Comparison of ENCODE assay signal across 10 cellular contexts in genomic region chr12:124548854-124549378, GRCh38. TPM values are rescaled to one million over a fixed set of nuclear protein-coding genes. Genes with fewer than 3 reads are reported as not detected.
A peak's percentile ranks its signal among the peaks of the same experiment; 100 is the strongest.
DNase-seq lines count a peak whose midpoint lies in the region; ATAC-seq and TF ChIP-seq lines count a peak whose summit lies in the region.
"Had no signal": no experiment of that assay in that cellular context is flagged by ENCODE, and none has a peak within 500 bp of the region (broad histone marks: within the 10 kb centered on the region; RNA-seq: fewer than 3 reads in every experiment).

No MANE protein-coding gene starts in this region.

- intact Hi-C loops in aorta (cut with DNase I), result no loop called here
- intact Hi-C loops in OCI-LY7 (cut with micrococcal nuclease; ENCODE audit: unreplicated experiment), result no loop called here

- H3K79me2 ChIP-seq in OCI-LY7 (ENCODE audit: insufficient read depth, low read depth, low read length), result peaks cover 42% of the 10 kb centered on the region

- peak overlapping the region in 1 of 2 donors; percentile 1 for H3K4me3 Mint-ChIP-seq in stimulated activated naive CD8-positive, alpha-beta T cell treated with anti-CD3 and anti-CD28 coated beads, Interleukin-15, amount 100 ng/mL, for 72 hours

- TF ChIP-seq CTCF in OCI-LY7 (conservative IDR thresholded peaks at IDR 0.05; ENCODE audit: low read length), result no peak

- peak; percentile 28 for ATAC-seq in stimulated activated naive CD8-positive, alpha-beta T cell treated with anti-CD3 and anti-CD28 coated beads, Interleukin-15, Interleukin-2, amounts not matched to agents 100 U/mL and 50 U/mL, for 24 hours
- ATAC-seq in stimulated activated naive CD8-positive, alpha-beta T cell treated with anti-CD3 and anti-CD28 coated beads, Interleukin-15, amount 100 ng/mL, for 72 hours, result no peak
- ATAC-seq in aorta (ENCODE audit: low FRiP score) (peak; percentile 28), HG02610 (IDR thresholded peaks at IDR 0.05; ENCODE audit: unreplicated experiment) (no peak), GM21515 (IDR thresholded peaks at IDR 0.05; ENCODE audit: unreplicated experiment) (no peak)

- H3K27me3 ChIP-seq in muscle layer of colon (ENCODE audit: control insufficient read depth in 1 of 2, insufficient read depth in 2 of 2, low read length in 2 of 2), result no peaks in the 10 kb centered on the region
- no peaks in the 10 kb centered on the region for H3K27me3 ChIP-seq in aorta (ENCODE audit: control insufficient read depth in 1 of 2, insufficient read depth in 2 of 2, low read length in 1 of 2)

- CTCF ChIA-PET in OCI-LY7 (lab: Charles Lee; ENCODE audit: unreplicated experiment), result no interaction called here

- POLR2A ChIA-PET in OCI-LY7 (lab: Charles Lee), result no interaction called here

- H3K4me1 ChIP-seq in muscle layer of colon (ENCODE audit: insufficient read depth, low read length) (peaks cover 81% of the 10 kb centered on the region), aorta (ENCODE audit: control insufficient read depth in 1 of 2, insufficient read depth in 2 of 2, low read length in 2 of 2) (no peaks in the 10 kb centered on the region), OCI-LY7 (ENCODE audit: insufficient read depth, low read length, poor library complexity, severe bottlenecking) (peaks cover 47% of the 10 kb centered on the region)

- no peaks in the 10 kb centered on the region for H3K9me2 ChIP-seq in OCI-LY7 (ENCODE audit: insufficient read depth, low read length)

- H3K9ac ChIP-seq in muscle layer of colon (ENCODE audit: low read length), result no peak overlapping the region

- peak; percentile 40 for DNase-seq in stimulated activated naive CD8-positive, alpha-beta T cell treated with anti-CD3 and anti-CD28 coated beads, Interleukin-15, Interleukin-2, amounts not matched to agents 100 U/mL and 50 U/mL, for 24 hours
- no peak for DNase-seq in stimulated activated naive CD8-positive, alpha-beta T cell treated with anti-CD3 and anti-CD28 coated beads, Interleukin-15, amount 100 ng/mL, for 72 hours
- peak; percentile 82 to 84 for DNase-seq in aorta
- no peak for DNase-seq in OCI-LY7 (ENCODE audit: low spot score)
- DNase-seq: NCI-H1105 had no signal

- H3K27me3 Mint-ChIP-seq in stimulated activated naive CD8-positive, alpha-beta T cell treated with anti-CD3 and anti-CD28 coated beads, Interleukin-15, amount 100 ng/mL, for 72 hours, result no peaks in the 10 kb centered on the region

- H3K36me3 ChIP-seq in muscle layer of colon (ENCODE audit: insufficient read depth, low read length), result no peaks in the 10 kb centered on the region
- no peaks in the 10 kb centered on the region for H3K36me3 ChIP-seq in aorta (ENCODE audit: control insufficient read depth in 1 of 2, insufficient read depth in 2 of 2, low read length in 1 of 2)
- H3K36me3 ChIP-seq in OCI-LY7 (ENCODE audit: insufficient read depth, low read length), result peaks cover 7% of the 10 kb centered on the region; the same call in 1 of the 2 replicates

- no peaks in the 10 kb centered on the region for H3K9me3 ChIP-seq in muscle layer of colon (ENCODE audit: low read length)
- H3K9me3 ChIP-seq in aorta (ENCODE audit: control insufficient read depth, low read length), result no peaks in the 10 kb centered on the region
- H3K9me3 ChIP-seq in OCI-LY7 (ENCODE audit: low read length), result no peaks in the 10 kb centered on the region

- no peak overlapping the region for H2AFZ ChIP-seq in OCI-LY7 (ENCODE audit: low read length)

- H3K4me2 ChIP-seq in OCI-LY7 (ENCODE audit: low read length), result no peak overlapping the region

- no peaks in the 10 kb centered on the region for H3K9me3 Mint-ChIP-seq in stimulated activated naive CD8-positive, alpha-beta T cell treated with anti-CD3 and anti-CD28 coated beads, Interleukin-15, amount 100 ng/mL, for 72 hours

- H3K4me3 ChIP-seq in muscle layer of colon (ENCODE audit: low read depth in 1 of 2, low read length in 2 of 2) (no peak overlapping the region), aorta (ENCODE audit: low read length in 2 of 2) (no peak overlapping the region), OCI-LY7 (ENCODE audit: low read depth, low read length, poor library complexity, severe bottlenecking) (no peak overlapping the region)

- no peak overlapping the region for H3K27ac Mint-ChIP-seq in stimulated activated naive CD8-positive, alpha-beta T cell treated with anti-CD3 and anti-CD28 coated beads, Interleukin-15, amount 100 ng/mL, for 72 hours

- H3K27ac ChIP-seq in cingulate gyrus (ENCODE audit: low read depth, low read length) (peak overlapping the region; percentile 14), muscle layer of colon (ENCODE audit: low read depth, low read length) (peak overlapping the region; percentile 72), aorta (ENCODE audit: low read depth in 1 of 2, low read length in 2 of 2) (no peak overlapping the region), OCI-LY7 (ENCODE audit: low read depth, low read length, poor library complexity, severe bottlenecking) (no peak overlapping the region)
- H3K27ac ChIP-seq: epithelial cell of prostate had no signal

- WGBS in aorta, 2 donors, result 9 to 10% methylated on average over 24 of the region's 24 CpGs

- BruUV-seq in OCI-LY7 (replicated peaks; lab: Mats Ljungman, UMichigan), result no TSS peak

- H3K4me1 Mint-ChIP-seq in stimulated activated naive CD8-positive, alpha-beta T cell treated with anti-CD3 and anti-CD28 coated beads, Interleukin-15, amount 100 ng/mL, for 72 hours, result peaks cover 100% of the 10 kb centered on the region

- H4K20me1 ChIP-seq in OCI-LY7 (ENCODE audit: insufficient read depth, low read length), result peaks cover 22% of the 10 kb centered on the region

RNA-seq across cellular contexts. Expression of gene NCOR2, which starts 18.5 kb away (rescaled TPM):
- 100 to 1,000 TPM; 201 to 248 TPM for total RNA-seq in aorta
- 10 to 100 TPM; 39.1 to 48.2 TPM for polyA plus RNA-seq in aorta
- 22.7 and 30.2 TPM in 2 replicates for total RNA-seq in OCI-LY7 (2014; rRNA removed; shearing (Covaris generic))
- 154 and 159 TPM in 2 replicates for total RNA-seq in OCI-LY7 (2022)

Comparison
In these comparisons a context has a peak if more than half of its experiments do, and no peak if none do; other contexts are left out.
1. ATAC-seq: peak in stimulated activated naive CD8-positive, alpha-beta T cell treated with anti-CD3 and anti-CD28 coated beads, Interleukin-15, Interleukin-2, amounts not matched to agents 100 U/mL and 50 U/mL, for 24 hours (single experiment) and aorta (single experiment); none in stimulated activated naive CD8-positive, alpha-beta T cell treated with anti-CD3 and anti-CD28 coated beads, Interleukin-15, amount 100 ng/mL, for 72 hours (single experiment), HG02610 (single experiment) and GM21515 (single experiment).
2. DNase-seq: peak in stimulated activated naive CD8-positive, alpha-beta T cell treated with anti-CD3 and anti-CD28 coated beads, Interleukin-15, Interleukin-2, amounts not matched to agents 100 U/mL and 50 U/mL, for 24 hours (single experiment) and aorta (2 of 2); none in stimulated activated naive CD8-positive, alpha-beta T cell treated with anti-CD3 and anti-CD28 coated beads, Interleukin-15, amount 100 ng/mL, for 72 hours (0 of 2) and OCI-LY7 (single experiment).
3. H3K27ac ChIP-seq: peak in cingulate gyrus (single experiment) and muscle layer of colon (single experiment); none in aorta (0 of 2) and OCI-LY7 (single experiment).